ENCODE assay signal across 8 cellular contexts in genomic region chr7:74401137-74401859, GRCh38. TPM values are rescaled to one million over a fixed set of nuclear protein-coding genes. Genes with fewer than 3 reads are reported as not detected.
A peak's percentile ranks its signal among the peaks of the same experiment; 100 is the strongest.
DNase-seq lines count a peak whose midpoint lies in the region; ATAC-seq and TF ChIP-seq lines count a peak whose summit lies in the region.

No MANE protein-coding gene starts in this region.

- ATAC-seq in T-helper 17 cell (peak; percentile 65), HG02642 (IDR thresholded peaks at IDR 0.05; ENCODE audit: poor library complexity, unreplicated experiment) (no peak)

- no peak overlapping the region for H3K4me2 ChIP-seq in Loucy (ENCODE audit: low read depth, low read length, poor library complexity, severe bottlenecking)

- no peak overlapping the region for H3K27ac Mint-ChIP-seq in T-helper 17 cell

- no peaks in the 10 kb centered on the region for H3K9me3 ChIP-seq in Loucy (ENCODE audit: insufficient read depth, low read depth, low read length)
- no peaks in the 10 kb centered on the region for H3K9me3 ChIP-seq in T-helper 17 cell (ENCODE audit: control insufficient read depth, low read length, poor library complexity, severe bottlenecking)
- H3K9me3 ChIP-seq in spleen: no peaks in the 10 kb centered on the region

- peak; percentile 28 for DNase-seq in GM04504 (ENCODE audit: low read depth)
- peak; percentile 49 to 71 (median 55) for DNase-seq in T-helper 17 cell
- DNase-seq in anterior cingulate cortex (lab: John Stamatoyannopoulos, UW): peak in 53 of 58 donors; percentile 6 to 81 (median 42)
- DNase-seq in hypothalamus (lab: John Stamatoyannopoulos, UW): peak in 46 of 51 donors; percentile 6 to 80 (median 38)
- DNase-seq in spleen: peak; percentile 86
- no peak for DNase-seq in cortex of kidney (lab: John Stamatoyannopoulos, UW)

- H3K9ac ChIP-seq in Loucy (ENCODE audit: low read depth, low read length, poor library complexity, severe bottlenecking): no peak overlapping the region

- H3K9me2 ChIP-seq in Loucy (replicated peaks; ENCODE audit: low read depth, low read length): no peaks in the 10 kb centered on the region

- no peaks in the 10 kb centered on the region for H3K27me3 Mint-ChIP-seq in T-helper 17 cell

- TF ChIP-seq POLR2A in spleen (IDR thresholded peaks at IDR 0.05): no peak

- no peak overlapping the region for H3K4me3 Mint-ChIP-seq in T-helper 17 cell

- peaks cover 2% of the 10 kb centered on the region for H3K36me3 Mint-ChIP-seq in T-helper 17 cell (ENCODE audit: low read depth)

- intact Hi-C loops in spleen (cut with DNase I; ENCODE audit: low total_unique reads): loop anchor here (2.0 to 10.0 kb wide), 3 partner anchors 196 to 536 kb away; partner anchors contain the start of gene TMEM270

- H3K4me1 Mint-ChIP-seq in T-helper 17 cell: peaks cover 4% of the 10 kb centered on the region

- H3K27ac ChIP-seq in spleen: no peak overlapping the region

- peak; percentile 95 for TF ChIP-seq CTCF in Loucy (conservative IDR thresholded peaks at IDR 0.05; ENCODE audit: low read length)
- TF ChIP-seq CTCF in spleen (IDR thresholded peaks at IDR 0.05 in 8 of 11, conservative IDR thresholded peaks at IDR 0.05 in 3 of 11): peak; percentile 88 to 97 (median 95)

- H3K4me1 ChIP-seq in Loucy (ENCODE audit: insufficient read depth, low read length, poor library complexity, severe bottlenecking) (no peaks in the 10 kb centered on the region), spleen (no peaks in the 10 kb centered on the region)

- H2AFZ ChIP-seq in Loucy (ENCODE audit: low read length): no peak overlapping the region

- H3K36me3 ChIP-seq in Loucy (ENCODE audit: insufficient read depth, low read length): peaks cover 13% of the 10 kb centered on the region; the same call in 1 of the 2 replicates
- peaks cover 0 to 82% (median 17%) of the 10 kb centered on the region in 6 donors for H3K36me3 ChIP-seq in spleen

- H3F3A ChIP-seq in Loucy (ENCODE audit: low read depth): no peaks in the 10 kb centered on the region

- 38 to 58% (median 44%) methylated on average over 8 to 14 of the region's 14 CpGs for WGBS in spleen, 5 donors

- no peaks in the 10 kb centered on the region for H3K79me2 ChIP-seq in Loucy (ENCODE audit: insufficient read depth, low read length)

- H4K20me1 ChIP-seq in Loucy (ENCODE audit: insufficient read depth, low read length, poor library complexity, severe bottlenecking): no peaks in the 10 kb centered on the region

- H3K4me3 ChIP-seq in Loucy (ENCODE audit: low read length, poor library complexity, severe bottlenecking) (no peak overlapping the region), spleen (no peak overlapping the region)

- H3K27me3 ChIP-seq in Loucy (ENCODE audit: insufficient read depth, low read length, poor library complexity, severe bottlenecking) (no peaks in the 10 kb centered on the region), spleen (replicated peaks in 1 of 7) (no peaks in the 10 kb centered on the region)

RNA-seq across cellular contexts. Expression of gene GTF2IRD1, which starts 52.4 kb away (rescaled TPM):
- total RNA-seq in T-helper 17 cell (1 to 10 TPM; 2.3 to 3.5 TPM), spleen (1 to 10 TPM; 2.9 to 6.6 (median 4.6) TPM)
- 1 to 10 TPM; 2.4 to 3.1 (median 2.6) TPM for polyA plus RNA-seq in spleen
